ENCODE assay signal across 8 cellular contexts in the genomic region with DNA sequence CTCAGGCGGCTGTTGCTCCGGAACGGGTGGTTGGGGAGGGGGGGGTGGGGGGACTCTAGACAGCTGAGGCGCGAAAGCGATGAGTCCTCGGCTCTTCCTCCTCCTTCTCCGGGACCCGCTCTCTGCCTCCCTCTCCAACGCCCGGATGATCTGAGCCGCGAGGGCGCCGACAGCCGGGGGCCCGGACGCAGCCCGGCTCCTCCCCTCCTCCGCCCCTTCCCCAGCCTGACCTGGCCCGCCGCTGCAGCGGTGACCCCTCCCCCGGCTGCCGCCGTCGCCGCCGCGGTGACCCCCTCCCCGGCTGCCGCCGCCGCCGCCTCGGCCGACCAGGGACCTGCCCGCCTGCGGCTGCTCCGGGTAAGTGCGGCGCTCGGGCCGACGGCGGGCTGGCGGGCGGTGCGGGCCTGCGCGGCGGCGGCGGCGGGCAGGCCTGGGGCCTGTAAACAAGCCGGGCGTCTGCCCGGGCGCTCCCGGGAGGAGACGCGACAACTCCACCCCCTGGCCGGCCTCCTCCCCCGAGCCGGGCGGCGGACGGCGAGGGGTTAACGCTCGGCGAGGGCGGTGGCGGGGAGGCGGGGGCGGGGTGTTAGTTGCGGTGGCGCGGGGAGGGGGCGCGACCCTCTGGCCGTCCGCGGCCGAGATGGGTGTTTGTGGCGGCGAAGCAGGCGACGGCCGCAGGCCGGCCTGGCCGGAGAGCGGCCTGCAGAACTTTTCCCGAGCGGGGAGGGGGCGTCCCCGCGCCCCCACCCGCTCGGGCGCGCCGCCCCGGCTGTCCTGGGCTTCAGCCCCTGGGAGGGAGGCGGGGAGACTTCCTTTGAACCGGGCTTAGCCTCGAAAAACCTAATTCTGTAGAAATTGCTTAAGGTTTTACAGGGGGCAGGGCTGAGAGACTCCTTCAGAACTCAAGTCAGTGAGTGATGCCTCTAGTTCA.
DNase-seq lines count a peak whose midpoint lies in the region; ATAC-seq, FAIRE-seq and TF ChIP-seq lines count a peak whose summit lies in the region.

No MANE protein-coding gene starts in this region.

- no peaks in the 10 kb centered on the region for H3K9me3 ChIP-seq in neuron (ENCODE audit: low read length)

- H3K27ac ChIP-seq in RWPE1: peak overlapping the region; percentile 96

- TF ChIP-seq CTCF in D721Med (IDR thresholded peaks at IDR 0.05; ENCODE audit: insufficient read depth, missing control alignments) (no peak), RWPE1 (conservative IDR thresholded peaks at IDR 0.05; ENCODE audit: low read depth) (no peak)

- H3K4me3 ChIP-seq in neuron (ENCODE audit: low read length): peak overlapping the region; percentile 98

- CTCF ChIA-PET in RWPE1 (lab: Yijun Ruan, JAX): interaction anchor here (0.6 kb wide), 1 partner anchor 187 kb away, joined by 3 read pairs; no protein-coding TSS in a partner anchor

- POLR2A ChIA-PET in RWPE1 (lab: Yijun Ruan, JAX; ENCODE audit: low non-redundant PET): interaction anchor here (0.6 to 0.9 kb wide), 4 partner anchors 8 to 776 kb away, joined by 3 to 4 read pairs (median 3); partner anchors contain the start of gene PCNX4

- ATAC-seq in GM21447 (IDR thresholded peaks at IDR 0.05; ENCODE audit: unreplicated experiment): peak; percentile 37

- H3K36me3 ChIP-seq in neuron (ENCODE audit: insufficient read depth, low read length): no peaks in the 10 kb centered on the region

- no peak for FAIRE-seq in D721Med (lab: Jason Lieb, UNC)

- H3K4me1 ChIP-seq in neuron (ENCODE audit: insufficient read depth, low read length): peaks cover 23% of the 10 kb centered on the region

- H2AFZ ChIP-seq in neuron (ENCODE audit: low read depth, low read length): peak overlapping the region; percentile 66

- DNase-seq in D721Med (ENCODE audit: insufficient read length, low spot score) (peak; percentile 36), HuH-7.5 (ENCODE audit: low spot score) (peak; percentile 80), RWPE1 (ENCODE audit: low spot score) (peak; percentile 73), foreskin melanocyte (peak; percentile 30), stromal cell of bone marrow (ENCODE audit: low read depth) (peak; percentile 31)
- peak; percentile 20 to 64 (median 31) for DNase-seq in activated naive CD4-positive, alpha-beta T cell (lab: John Stamatoyannopoulos, UW)

- no peaks in the 10 kb centered on the region for H3K27me3 ChIP-seq in neuron (ENCODE audit: insufficient read depth, low read length)

Comparison
In these comparisons a context has a peak if more than half of its experiments do, and no peak if none do; other contexts are left out.
1. Peak in every context shown above with its lines: DNase-seq, ATAC-seq, H3K4me3 ChIP-seq and H3K27ac ChIP-seq.
2. DNase-seq: peak in every context shown above with its lines; median percentile 80 in HuH-7.5; 73 in RWPE1; 36 in D721Med; 31 in activated naive CD4-positive, alpha-beta T cell; 31 in stromal cell of bone marrow; 30 in foreskin melanocyte.